ENCODE assay signal across 23 cellular contexts in genomic region chr3:20811006-20811405, GRCh38.
A peak's percentile ranks its signal among the peaks of the same experiment; 100 is the strongest.
DNase-seq lines count a peak whose midpoint lies in the region; ATAC-seq, FAIRE-seq and TF ChIP-seq lines count a peak whose summit lies in the region.
"Had no signal": no experiment of that assay in that cellular context is flagged by ENCODE, and none has a peak within 500 bp of the region (broad histone marks: within the 10 kb centered on the region; RNA-seq: fewer than 3 reads in every experiment).

No MANE protein-coding gene starts in this region.

- in situ Hi-C loops in HepG2 (cut with HindIII; ENCODE audit: extremely low pct_ligation_motif_present, low pct_unique_long_range_greater_than_20kb), result no loop called here
- in situ Hi-C loops in K562 (cut with MboI), result no loop called here

- TF ChIP-seq POLR2A in HepG2 (IDR thresholded peaks at IDR 0.05; ENCODE audit: insufficient read depth in 1 of 2, low read depth in 2 of 2, low read length in 2 of 2), result no peak
- TF ChIP-seq POLR2A in right lobe of liver (IDR thresholded peaks at IDR 0.05), result no peak
- no peak for TF ChIP-seq POLR2A in K562 (conservative IDR thresholded peaks at IDR 0.05)

- H3K4me1 ChIP-seq in HepG2 (ENCODE audit: insufficient read depth, low read length) (no peaks in the 10 kb centered on the region), right lobe of liver (no peaks in the 10 kb centered on the region), K562 (replicated peaks in 1 of 2; ENCODE audit: control insufficient read depth in 2 of 2, insufficient read depth in 2 of 2, low read length in 2 of 2) (peaks cover 0 to 2% of the 10 kb centered on the region in 2 experiments; a peak in 2 of 5 replicates), mucosa of descending colon (ENCODE audit: low read depth) (no peaks in the 10 kb centered on the region)
- H3K4me1 ChIP-seq: BE2C, BLaER1 had no signal

- H3K27ac ChIP-seq in HepG2 (ENCODE audit: extremely low read length, insufficient read depth, low read length) (no peak overlapping the region), right lobe of liver (no peak overlapping the region), K562 (ENCODE audit: extremely low read depth, low read depth, low read length) (no peak overlapping the region)
- H3K27ac ChIP-seq in CD4-positive, alpha-beta T cell (ENCODE audit: low read depth, low read length), result no peak overlapping the region
- H3K27ac ChIP-seq: 22Rv1, BLaER1 had no signal

- H3K4me3 Mint-ChIP-seq in CD4-positive, alpha-beta T cell, result no peak overlapping the region
- H3K4me3 Mint-ChIP-seq: CD14-positive monocyte; CD4-positive, CD25-positive, alpha-beta regulatory T cell; CD8-positive, alpha-beta T cell had no signal

- H3K9me1 ChIP-seq in K562 (ENCODE audit: control insufficient read depth, insufficient read depth, low read length), result no peaks in the 10 kb centered on the region

- POLR2A ChIA-PET in HepG2 (lab: Yijun Ruan, JAX) (no interaction called here), K562 (lab: Yijun Ruan, JAX) (no interaction called here)
- POLR2A ChIA-PET in CD4-positive, alpha-beta T cell (lab: Charles Lee), result no interaction called here

- no peak overlapping the region for H2AFZ ChIP-seq in HepG2 (ENCODE audit: low read length)
- no peak overlapping the region for H2AFZ ChIP-seq in K562 (ENCODE audit: low read depth, low read length)

- H3K36me3 ChIP-seq in HepG2 (replicated peaks in 1 of 2; ENCODE audit: control insufficient read depth in 1 of 2, insufficient read depth in 2 of 2, low read length in 2 of 2) (no peaks in the 10 kb centered on the region), right lobe of liver (no peaks in the 10 kb centered on the region), K562 (ENCODE audit: control insufficient read depth, insufficient read depth, low read length) (no peaks in the 10 kb centered on the region), mucosa of descending colon (ENCODE audit: low read depth) (no peaks in the 10 kb centered on the region)
- H3K36me3 ChIP-seq: BE2C, BLaER1 had no signal

- peaks cover 15% of the 10 kb centered on the region for H3K9me3 Mint-ChIP-seq in CD4-positive, alpha-beta T cell

- H3K27me3 Mint-ChIP-seq in CD4-positive, alpha-beta T cell, result no peaks in the 10 kb centered on the region
- H3K27me3 Mint-ChIP-seq: CD4-positive, CD25-positive, alpha-beta regulatory T cell had no signal

- intact Hi-C loops in HepG2 (cut with micrococcal nuclease; ENCODE audit: unreplicated experiment) (no loop called here), right lobe of liver (cut with DNase I) (no loop called here), K562 (cut with micrococcal nuclease) (no loop called here), mucosa of descending colon (cut with DNase I, micrococcal nuclease) (no loop called here)
- intact Hi-C loops in CD4-positive, alpha-beta T cell (cut with DNase I, micrococcal nuclease), result no loop called here

- H3K36me3 Mint-ChIP-seq in CD4-positive, alpha-beta T cell (ENCODE audit: low read depth), result no peaks in the 10 kb centered on the region
- H3K36me3 Mint-ChIP-seq: CD14-positive monocyte; CD4-positive, CD25-positive, alpha-beta regulatory T cell; CD8-positive, alpha-beta T cell had no signal

- TF ChIP-seq EP300 in HepG2 (IDR thresholded peaks at IDR 0.05; ENCODE audit: low read depth in 2 of 2, low read length in 2 of 2) (no peak), HepG2 (CRISPR knock-in tag; IDR thresholded peaks at IDR 0.05; ENCODE audit: borderline replicate concordance) (no peak), K562 (IDR thresholded peaks at IDR 0.05; ENCODE audit: low read length) (no peak)

- no peaks in the 10 kb centered on the region for H3K4me1 Mint-ChIP-seq in CD4-positive, alpha-beta T cell (ENCODE audit: low read depth)
- H3K4me1 Mint-ChIP-seq: CD14-positive monocyte; CD4-positive, CD25-positive, alpha-beta regulatory T cell had no signal

- H3K27me3 ChIP-seq in HepG2 (ENCODE audit: control insufficient read depth in 1 of 2, insufficient read depth in 2 of 2, low read length in 2 of 2) (no peaks in the 10 kb centered on the region), right lobe of liver (no peaks in the 10 kb centered on the region), K562 (ENCODE audit: control insufficient read depth in 2 of 2, insufficient read depth in 2 of 2, low read length in 2 of 2) (no peaks in the 10 kb centered on the region)
- no peaks in the 10 kb centered on the region for H3K27me3 ChIP-seq in CD4-positive, alpha-beta T cell (ENCODE audit: control insufficient read depth, insufficient read depth, low read length)
- H3K27me3 ChIP-seq: BE2C, BLaER1 had no signal

- ATAC-seq in HepG2 (no peak), right lobe of liver (no peak), K562 (no peak), mucosa of descending colon (no peak)
- ATAC-seq in CD4-positive, alpha-beta T cell (ENCODE audit: poor library complexity), result no peak
- ATAC-seq: CD8-positive, alpha-beta T cell; GM12878 had no signal

- FAIRE-seq in HepG2 (lab: Jason Lieb, UNC) (no peak), K562 (lab: Jason Lieb, UNC) (no peak)
- FAIRE-seq: GM12878, GM12892, GM18507 had no signal

- H3K79me2 ChIP-seq in HepG2 (ENCODE audit: insufficient read depth, low read length) (no peaks in the 10 kb centered on the region), K562 (ENCODE audit: control insufficient read depth, insufficient read depth, low read length) (no peaks in the 10 kb centered on the region)

- no peaks in the 10 kb centered on the region for H4K20me1 ChIP-seq in HepG2 (ENCODE audit: insufficient read depth, low read length)
- no peaks in the 10 kb centered on the region for H4K20me1 ChIP-seq in K562 (replicated peaks; ENCODE audit: control insufficient read depth, insufficient read depth, low read length)
- H4K20me1 ChIP-seq: BLaER1 had no signal

- no peak overlapping the region for H3K27ac Mint-ChIP-seq in CD4-positive, alpha-beta T cell
- H3K27ac Mint-ChIP-seq: CD14-positive monocyte; CD4-positive, CD25-positive, alpha-beta regulatory T cell; CD8-positive, alpha-beta T cell had no signal

- TF ChIP-seq CTCF in HepG2 (CRISPR knock-in tag; IDR thresholded peaks at IDR 0.05) (no peak), right lobe of liver (IDR thresholded peaks at IDR 0.05) (no peak), K562 (IDR thresholded peaks at IDR 0.05 in 2 of 3, conservative IDR thresholded peaks at IDR 0.05 in 1 of 3; ENCODE audit: insufficient read depth in 2 of 3, low read depth in 1 of 3, low read length in 3 of 3) (no peak), mucosa of descending colon (IDR thresholded peaks at IDR 0.05) (no peak)
- TF ChIP-seq CTCF in CD4-positive, alpha-beta T cell (IDR thresholded peaks at IDR 0.05), result no peak

- DNase-seq in HepG2 (ENCODE audit: low spot score), result no peak
- DNase-seq in right lobe of liver, result no peak
- no peak for DNase-seq in K562 (ENCODE audit: extremely low read depth in 1 of 4, low spot score in 3 of 4)
- DNase-seq in mucosa of descending colon, result no peak
- no peak for DNase-seq in CD4-positive, alpha-beta T cell
- DNase-seq: ACHN; BE2C; CD4-positive, CD25-positive, alpha-beta regulatory T cell; CD8-positive, alpha-beta T cell; COR-L47; DMS 273 treated with DMSO at 0.1 percent for 48 hours; DMS153; DMS53; DMS79; DND-41; EL; GDM1 had no signal

- BruUV-seq in HepG2 (replicated peaks; lab: Mats Ljungman, UMichigan), result no TSS peak
- no TSS peak for BruUV-seq in K562 (replicated peaks; lab: Mats Ljungman, UMichigan)

- H3K9ac ChIP-seq in HepG2 (ENCODE audit: insufficient read depth, low read depth, low read length) (no peak overlapping the region), K562 (ENCODE audit: insufficient read depth in 1 of 2, low read depth in 2 of 2, low read length in 2 of 2) (no peak overlapping the region)
- H3K9ac ChIP-seq: BLaER1 had no signal

- CTCF ChIA-PET in HepG2 (lab: Yijun Ruan, JAX; ENCODE audit: low intra/inter-chr PET ratio, low total read pairs) (no interaction called here), K562 (lab: Yijun Ruan, JAX; ENCODE audit: low intra/inter-chr PET ratio) (no interaction called here)
- CTCF ChIA-PET in CD4-positive, alpha-beta T cell (lab: Charles Lee), result no interaction called here

- H3K4me2 ChIP-seq in HepG2 (ENCODE audit: low read depth, low read length), result no peak overlapping the region
- H3K4me2 ChIP-seq in K562 (ENCODE audit: insufficient read depth, low read length), result no peak overlapping the region
- H3K4me2 ChIP-seq: BLaER1 had no signal

- peaks cover 86% of the 10 kb centered on the region for H3K9me3 ChIP-seq in HepG2 (ENCODE audit: low read length)
- H3K9me3 ChIP-seq in right lobe of liver, result no peaks in the 10 kb centered on the region
- H3K9me3 ChIP-seq in K562 (replicated peaks; ENCODE audit: control insufficient read depth, insufficient read depth, low read depth, low read length), result no peaks in the 10 kb centered on the region
- peaks cover 49% of the 10 kb centered on the region for H3K9me3 ChIP-seq in mucosa of descending colon
- no peaks in the 10 kb centered on the region for H3K9me3 ChIP-seq in CD4-positive, alpha-beta T cell (ENCODE audit: control insufficient read depth, low read length)
- H3K9me3 ChIP-seq: BE2C, BLaER1 had no signal

- H3K4me3 ChIP-seq in HepG2 (replicated peaks in 1 of 3; ENCODE audit: insufficient read depth in 1 of 3, low read depth in 2 of 3, low read length in 3 of 3), result no peak overlapping the region
- H3K4me3 ChIP-seq in right lobe of liver, result no peak overlapping the region
- no peak overlapping the region for H3K4me3 ChIP-seq in K562
- no peak overlapping the region for H3K4me3 ChIP-seq in mucosa of descending colon
- H3K4me3 ChIP-seq: BLaER1, GM12878 had no signal

- WGBS in HepG2 (ENCODE audit: low lambda C conversion rate), result 4% methylated on average over 2 of the region's 2 CpGs
- WGBS in right lobe of liver (ENCODE audit: insufficient coverage, low coverage, low lambda C conversion rate, missing lambda C conversion rate), result 56% methylated on average over 2 of the region's 2 CpGs
- WGBS in K562 (ENCODE audit: insufficient coverage, low coverage, missing lambda C conversion rate), result 8% methylated on average over 2 of the region's 2 CpGs

- TF ChIP-seq RAD21 in HepG2 (CRISPR knock-in tag; IDR thresholded peaks at IDR 0.05), result no peak
- no peak for TF ChIP-seq RAD21 in K562 (CRISPR knock-in tag; conservative IDR thresholded peaks at IDR 0.05 in 1 of 2, IDR thresholded peaks at IDR 0.05 in 1 of 2)

TF ChIP-seq in HepG2, 621 proteins besides CTCF, POLR2A, EP300 and RAD21 (continues in another document):
- TF ChIP-seq MAFK (conservative IDR thresholded peaks at IDR 0.05 in 1 of 2, IDR thresholded peaks at IDR 0.05 in 1 of 2; ENCODE audit: low read length in 2 of 2) (peak; percentile 74 to 89), MAFF (IDR thresholded peaks at IDR 0.05; ENCODE audit: low read depth, low read length) (peak; percentile 85)

TF ChIP-seq in K562, 482 proteins besides CTCF, POLR2A, EP300 and RAD21 (continues in another document):
- no peak for TF ChIP-seq IFI16 (CRISPR knock-in tag; IDR thresholded peaks at IDR 0.05)
- TF ChIP-seq NFE2 (IDR thresholded peaks at IDR 0.05; ENCODE audit: low read depth), result 0 out of 2 replicates have a peak, but pooled peaks have one; percentile 37
- no peak for TF ChIP-seq POLR2AphosphoS2 (IDR thresholded peaks at IDR 0.05; ENCODE audit: low read length)
- no peak for TF ChIP-seq FOSL1 (tag; conservative IDR thresholded peaks at IDR 0.05)
- TF ChIP-seq KLF1 (tag; IDR thresholded peaks at IDR 0.05), result no peak
- TF ChIP-seq MAFK (IDR thresholded peaks at IDR 0.05; ENCODE audit: low read length), result peak; percentile 83; the same call in 1 of the 2 replicates
- TF ChIP-seq ZNF316 (IDR thresholded peaks at IDR 0.05), result peak; percentile 92

Comparison
In these comparisons a context has a peak if more than half of its experiments do, and no peak if none do; other contexts are left out.
1. Of the 241 proteins assayed by ChIP-seq in both HepG2 and K562: peak only in HepG2: none; only in K562: MAFG and NFE2; in both: MAFF and MAFK; in neither: 237.